19 cellular contexts compared by ENCODE assay signal in the genomic region with DNA sequence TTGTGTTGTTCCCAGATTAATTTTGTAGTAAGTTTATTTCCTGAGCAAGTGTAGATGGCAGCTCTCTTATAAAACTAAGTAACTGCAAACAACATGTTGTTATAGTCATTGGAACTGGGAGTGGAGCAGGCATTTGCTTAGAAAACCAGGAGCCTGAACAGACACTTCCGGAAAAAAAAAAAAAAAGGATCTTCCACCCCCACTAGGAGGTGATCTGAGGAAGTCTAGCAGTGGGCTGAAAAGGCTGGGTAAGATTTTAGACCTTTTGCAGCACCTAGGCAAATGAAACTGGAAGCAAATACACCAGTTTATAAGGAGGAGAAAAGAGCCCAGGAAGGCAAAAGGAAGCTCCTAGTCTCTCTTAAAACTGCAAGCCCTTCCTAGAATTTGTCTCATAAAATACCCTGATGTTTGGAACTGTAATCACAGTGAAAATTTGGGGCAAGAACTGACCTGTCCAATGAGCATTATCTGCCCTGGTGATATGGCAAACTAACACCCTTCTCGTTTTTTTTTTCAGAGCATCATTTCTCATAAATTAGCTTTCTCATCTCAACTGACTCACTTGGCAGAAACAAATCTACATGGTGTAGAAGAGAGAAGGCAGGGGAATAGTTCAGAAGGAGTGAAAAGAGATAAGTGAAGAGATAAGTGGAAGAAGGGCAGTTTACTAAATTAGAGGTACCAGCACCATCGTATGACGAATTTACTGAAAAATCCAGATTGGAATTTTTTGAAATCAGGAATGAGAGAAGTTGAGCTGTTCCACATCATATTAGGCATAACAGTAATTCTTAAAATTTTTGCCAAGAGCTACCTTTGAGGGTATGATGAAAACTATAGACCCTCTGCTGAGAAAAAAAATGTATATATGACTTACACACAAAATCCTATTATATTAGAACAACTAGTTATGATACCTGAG. TPM values are rescaled to one million over a fixed set of nuclear protein-coding genes. Genes with fewer than 3 reads are reported as not detected.
DNase-seq lines count a peak whose midpoint lies in the region; ATAC-seq, FAIRE-seq and TF ChIP-seq lines count a peak whose summit lies in the region.
"Had no signal": no experiment of that assay in that cellular context is flagged by ENCODE, and none has a peak within 500 bp of the region (broad histone marks: within the 10 kb centered on the region; RNA-seq: fewer than 3 reads in every experiment).

No MANE protein-coding gene starts in this region.

- H3K9ac ChIP-seq in HepG2 (ENCODE audit: insufficient read depth, low read depth, low read length) (no peak overlapping the region), OCI-LY3 (ENCODE audit: low read length) (no peak overlapping the region)

- TF ChIP-seq EP300 in HepG2 (IDR thresholded peaks at IDR 0.05; ENCODE audit: low read depth in 2 of 2, low read length in 2 of 2) (no peak), HepG2 (CRISPR knock-in tag; IDR thresholded peaks at IDR 0.05; ENCODE audit: borderline replicate concordance) (no peak)

- H3K27ac Mint-ChIP-seq in Calu3 (ENCODE audit: unreplicated experiment) = no peak overlapping the region

- intact Hi-C loops in HepG2 (cut with micrococcal nuclease; ENCODE audit: unreplicated experiment) = no loop called here
- intact Hi-C loops in right lobe of liver (cut with DNase I) = no loop called here
- intact Hi-C loops in Calu3 (cut with micrococcal nuclease; ENCODE audit: unreplicated experiment) = no loop called here
- intact Hi-C loops in Right ventricle myocardium inferior (cut with DNase I) = no loop called here

- BruUV-seq in HepG2 (replicated peaks; lab: Mats Ljungman, UMichigan) = no TSS peak
- BruUV-seq in Calu3 (replicated peaks; lab: Mats Ljungman, UMichigan) = no TSS peak

- in situ Hi-C loops in HepG2 (cut with HindIII; ENCODE audit: extremely low pct_ligation_motif_present, low pct_unique_long_range_greater_than_20kb) = loop anchor here (25.0 kb wide), 1 partner anchor 555 kb away; the partner anchor contains the start of genes IDH1 and PIKFYVE

- TF ChIP-seq RAD21 in HepG2 (CRISPR knock-in tag; IDR thresholded peaks at IDR 0.05) = no peak

- no peaks in the 10 kb centered on the region for H3K9me3 Mint-ChIP-seq in Calu3 (ENCODE audit: low read depth, unreplicated experiment)

- H3K36me3 ChIP-seq in HepG2 (replicated peaks in 1 of 2; ENCODE audit: control insufficient read depth in 1 of 2, insufficient read depth in 2 of 2, low read length in 2 of 2) = no peaks in the 10 kb centered on the region
- H3K36me3 ChIP-seq in right lobe of liver = no peaks in the 10 kb centered on the region
- no peaks in the 10 kb centered on the region for H3K36me3 ChIP-seq in OCI-LY3 (replicated peaks; ENCODE audit: low read depth, low read length)
- H3K36me3 ChIP-seq in MG63 = no peaks in the 10 kb centered on the region; the same call in 1 of the 2 replicates
- H3K36me3 ChIP-seq: esophagus squamous epithelium, heart right ventricle, Peyer's patch, upper lobe of right lung had no signal

- POLR2A ChIA-PET in HepG2 (lab: Yijun Ruan, JAX) = interaction anchor here (1.1 to 1.7 kb wide), 2 partner anchors 15 to 81 kb away, joined by 4 to 5 read pairs; no protein-coding TSS in a partner anchor

- DNase-seq in HepG2 (ENCODE audit: low spot score) (no peak), right lobe of liver (no peak), epithelial cell of esophagus (ENCODE audit: low read depth) (peak; percentile 20), MG63 (no peak), Calu3 (no peak), Right ventricle myocardium inferior (ENCODE audit: missing footprints) (no peak)
- DNase-seq in stimulated activated CD4-positive, alpha-beta T cell treated with anti-CD3 and anti-CD28 coated beads, Interleukin-12 subunit alpha, Interleukin-12 subunit beta, amount 100 ng/mL, for 4 hours = no peak
- DNase-seq: activated CD8-positive, alpha-beta memory T cell treated with anti-CD3 and anti-CD28 coated beads, Interleukin-2, amount 50 U/mL, for 4 hours; activated naive CD4-positive, alpha-beta T cell; body of pancreas; esophagus squamous epithelium; heart right ventricle; NCI-H187 treated with DMSO at 0.1 percent for 48 hours; NCI-H524 treated with DMSO at 0.1 percent for 48 hours; Peyer's patch; stimulated activated naive CD8-positive, alpha-beta T cell treated with anti-CD3 and anti-CD28 coated beads, Interleukin-15, Interleukin-2, amounts not matched to agents 100 U/mL and 50 U/mL, for 24 hours; T-helper 1 cell; upper lobe of right lung had no signal

- H3K4me3 ChIP-seq in HepG2 (replicated peaks in 1 of 3; ENCODE audit: insufficient read depth in 1 of 3, low read depth in 2 of 3, low read length in 3 of 3) = no peak overlapping the region
- H3K4me3 ChIP-seq in right lobe of liver = no peak overlapping the region
- no peak overlapping the region for H3K4me3 ChIP-seq in OCI-LY3 (ENCODE audit: low read length)
- H3K4me3 ChIP-seq in epithelial cell of esophagus (ENCODE audit: low read length) = no peak overlapping the region
- H3K4me3 ChIP-seq in MG63 = no peak overlapping the region
- H3K4me3 ChIP-seq: body of pancreas, esophagus squamous epithelium, heart right ventricle, Peyer's patch, upper lobe of right lung had no signal

- H3K4me3 Mint-ChIP-seq in Calu3 (ENCODE audit: low read depth, unreplicated experiment) = no peak overlapping the region

- H3K4me2 ChIP-seq in HepG2 (ENCODE audit: low read depth, low read length) (no peak overlapping the region), OCI-LY3 (ENCODE audit: low read length) (no peak overlapping the region)

- peaks cover 19% of the 10 kb centered on the region for H3K36me3 Mint-ChIP-seq in Calu3 (ENCODE audit: insufficient read depth, unreplicated experiment)

- H2AFZ ChIP-seq in HepG2 (ENCODE audit: low read length) (peak overlapping the region; percentile 8), OCI-LY3 (ENCODE audit: low read depth, low read length) (peak overlapping the region; percentile 63)

- no peak for FAIRE-seq in HepG2 (lab: Jason Lieb, UNC)

- H4K20me1 ChIP-seq in HepG2 (ENCODE audit: insufficient read depth, low read length) = no peaks in the 10 kb centered on the region
- 0 out of 2 replicates have a peak, but pooled peaks cover 1% of the 10 kb centered on the region for H4K20me1 ChIP-seq in OCI-LY3 (ENCODE audit: insufficient read depth, low read length)

- H3K4me1 Mint-ChIP-seq in Calu3 (ENCODE audit: low read depth, unreplicated experiment) = peaks cover 7% of the 10 kb centered on the region

- peaks cover 46% of the 10 kb centered on the region for H3K4me1 ChIP-seq in HepG2 (ENCODE audit: insufficient read depth, low read length)
- peaks cover 0 to 4% (median 0%) of the 10 kb centered on the region in 4 donors for H3K4me1 ChIP-seq in right lobe of liver
- H3K4me1 ChIP-seq in OCI-LY3 (ENCODE audit: low read length) = peaks cover 22% of the 10 kb centered on the region

- no peak for ATAC-seq in HepG2
- ATAC-seq in right lobe of liver = no peak
- ATAC-seq in Right ventricle myocardium inferior = no peak
- ATAC-seq: body of pancreas; heart right ventricle; stimulated activated naive CD8-positive, alpha-beta T cell treated with anti-CD3 and anti-CD28 coated beads, Interleukin-15, Interleukin-2, amounts not matched to agents 100 U/mL and 50 U/mL, for 24 hours; upper lobe of right lung had no signal

- no peaks in the 10 kb centered on the region; a peak in 1 of 5 replicates for H3K27me3 ChIP-seq in HepG2 (ENCODE audit: control insufficient read depth in 1 of 2, insufficient read depth in 2 of 2, low read length in 2 of 2)
- H3K27me3 ChIP-seq in right lobe of liver = no peaks in the 10 kb centered on the region
- H3K27me3 ChIP-seq in OCI-LY3 (ENCODE audit: low read depth, low read length) = no peaks in the 10 kb centered on the region
- H3K27me3 ChIP-seq in MG63 = no peaks in the 10 kb centered on the region
- H3K27me3 ChIP-seq: body of pancreas, esophagus squamous epithelium, heart right ventricle, Peyer's patch, upper lobe of right lung had no signal

- no peaks in the 10 kb centered on the region for H3K27me3 Mint-ChIP-seq in Calu3 (ENCODE audit: unreplicated experiment)

- CTCF ChIA-PET in HepG2 (lab: Yijun Ruan, JAX; ENCODE audit: low intra/inter-chr PET ratio, low total read pairs) (no interaction called here), Calu3 (lab: Charles Lee) (interaction anchor here (0.7 kb wide), 2 partner anchors 107 to 202 kb away, joined by 3 to 6 read pairs; no protein-coding TSS in a partner anchor)

- 28% methylated on average over 4 of the region's 4 CpGs for WGBS in HepG2 (ENCODE audit: low lambda C conversion rate)
- 49% methylated on average over 4 of the region's 4 CpGs for WGBS in right lobe of liver (ENCODE audit: insufficient coverage, low coverage, low lambda C conversion rate, missing lambda C conversion rate)

- H3K27ac ChIP-seq in HepG2 (ENCODE audit: extremely low read length, insufficient read depth, low read length) (no peak overlapping the region), right lobe of liver (no peak overlapping the region), OCI-LY3 (ENCODE audit: low read length) (no peak overlapping the region)
- H3K27ac ChIP-seq: body of pancreas, heart right ventricle, Peyer's patch, upper lobe of right lung had no signal

- TF ChIP-seq CTCF in HepG2 (CRISPR knock-in tag; IDR thresholded peaks at IDR 0.05) = no peak
- TF ChIP-seq CTCF in right lobe of liver (IDR thresholded peaks at IDR 0.05) = no peak
- no peak for TF ChIP-seq CTCF in OCI-LY3 (IDR thresholded peaks at IDR 0.05; ENCODE audit: low read depth, low read length)
- TF ChIP-seq CTCF in epithelial cell of esophagus (IDR thresholded peaks at IDR 0.05; ENCODE audit: insufficient read depth, low read depth, low read length, missing control alignments) = no peak
- no peak for TF ChIP-seq CTCF in Calu3 (IDR thresholded peaks at IDR 0.05; ENCODE audit: unreplicated experiment)

- H3K79me2 ChIP-seq in HepG2 (ENCODE audit: insufficient read depth, low read length) (peaks cover 5% of the 10 kb centered on the region), OCI-LY3 (ENCODE audit: low read length) (peaks cover 4% of the 10 kb centered on the region)

- TF ChIP-seq POLR2A in HepG2 (IDR thresholded peaks at IDR 0.05; ENCODE audit: insufficient read depth in 1 of 2, low read depth in 2 of 2, low read length in 2 of 2) = no peak
- TF ChIP-seq POLR2A in right lobe of liver (IDR thresholded peaks at IDR 0.05) = no peak

- no peaks in the 10 kb centered on the region for H3K9me3 ChIP-seq in HepG2 (ENCODE audit: low read length)
- H3K9me3 ChIP-seq in right lobe of liver = no peaks in the 10 kb centered on the region
- H3K9me3 ChIP-seq in OCI-LY3 (ENCODE audit: insufficient read depth, low read length) = no peaks in the 10 kb centered on the region
- no peaks in the 10 kb centered on the region for H3K9me3 ChIP-seq in MG63
- H3K9me3 ChIP-seq: body of pancreas, esophagus squamous epithelium, heart right ventricle, Peyer's patch, upper lobe of right lung had no signal

RNA-seq across cellular contexts. Expression of gene CCNYL1, which starts 4.2 kb away (rescaled TPM):
- total RNA-seq in HepG2 (2016; rRNA removed; fragmentation: Illumina TruSeq; extraction: Trizol) (12.5 and 20.2 TPM in 2 replicates), right lobe of liver (10 to 100 TPM in 2 of 6 experiments, 1 to 10 TPM in 4; 7.1 to 11.9 (median 9.4) TPM), Calu3 (2022) (13.7 and 16.3 TPM in 2 replicates), Right ventricle myocardium inferior (10.2 TPM)
- total RNA-seq in HepG2 (2016; cell fraction: cytosol; rRNA removed; fragmentation: Illumina TruSeq; extraction: Trizol; ENCODE audit: low read depth) = 27.0 and 29.5 TPM in 2 replicates
- total RNA-seq in HepG2 (2016; cell fraction: insoluble cytoplasmic fraction; rRNA removed; fragmentation: Illumina TruSeq; extraction: Trizol) = 10.0 and 17.8 TPM in 2 replicates
- total RNA-seq in HepG2 (2016; cell fraction: membrane; rRNA removed; fragmentation: Illumina TruSeq; extraction: Trizol) = 33.7 and 38.3 TPM in 2 replicates
- 16.4 and 19.2 TPM in 2 replicates for total RNA-seq in HepG2 (2016; cell fraction: nucleus; rRNA removed; fragmentation: Illumina TruSeq; extraction: Trizol)
- polyA plus RNA-seq in HepG2 (2011; rRNA removed) = 13.8 and 16.2 TPM in 2 replicates
- polyA plus RNA-seq in HepG2 (2011; cell fraction: cytosol; rRNA removed) = 6.9 and 11.0 TPM in 2 replicates
- 9.8 and 10.3 TPM in 2 replicates for polyA plus RNA-seq in HepG2 (2011; cell fraction: nucleus; rRNA removed)
- polyA plus RNA-seq in HepG2 (2012) = 17.2 and 21.4 TPM in 2 replicates
- 43.2 and 48.7 TPM in 2 replicates for polyA plus RNA-seq in HepG2 (2016; cell fraction: cytosol; fragmentation: Illumina TruSeq; extraction: Trizol; ENCODE audit: low read depth)
- polyA plus RNA-seq in HepG2 (2016; cell fraction: insoluble cytoplasmic fraction; fragmentation: Illumina TruSeq; extraction: Trizol; ENCODE audit: low read depth) = 35.4 and 41.7 TPM in 2 replicates
- 77.8 and 84.1 TPM in 2 replicates for polyA plus RNA-seq in HepG2 (2016; cell fraction: membrane; fragmentation: Illumina TruSeq; extraction: Trizol; ENCODE audit: low read depth)
- 34.4 and 39.4 TPM in 2 replicates for polyA plus RNA-seq in HepG2 (2016; cell fraction: nucleus; fragmentation: Illumina TruSeq; extraction: Trizol; ENCODE audit: insufficient read depth, low read depth)
- 3.2 and 9.0 TPM in 2 replicates for polyA minus RNA-seq in HepG2 (2011; rRNA and poly(A)+ RNA removed; ENCODE audit: low replicate concordance)
- polyA minus RNA-seq in HepG2 (2011; cell fraction: cytosol; rRNA and poly(A)+ RNA removed) = 16.2 and 19.4 TPM in 2 replicates
- polyA minus RNA-seq in HepG2 (2011; cell fraction: nucleus; rRNA and poly(A)+ RNA removed) = 19.1 and 23.7 TPM in 2 replicates
- total RNA-seq in MG63 (2014; rRNA removed; shearing (Covaris generic); ENCODE audit: low replicate concordance) = 21.0 and 31.1 TPM in 2 replicates
